8 cellular contexts compared by ENCODE assay signal in genomic region chr17:28335201-28335958, GRCh38. TPM values are rescaled to one million over a fixed set of nuclear protein-coding genes. Genes with fewer than 3 reads are reported as not detected.
DNase-seq lines count a peak whose midpoint lies in the region; ATAC-seq, FAIRE-seq and TF ChIP-seq lines count a peak whose summit lies in the region.

IFT20 (minus strand) TSS chr17:28335472; CDS start chr17:28331985, 3,487 bp downstream.
A gene with protein sequence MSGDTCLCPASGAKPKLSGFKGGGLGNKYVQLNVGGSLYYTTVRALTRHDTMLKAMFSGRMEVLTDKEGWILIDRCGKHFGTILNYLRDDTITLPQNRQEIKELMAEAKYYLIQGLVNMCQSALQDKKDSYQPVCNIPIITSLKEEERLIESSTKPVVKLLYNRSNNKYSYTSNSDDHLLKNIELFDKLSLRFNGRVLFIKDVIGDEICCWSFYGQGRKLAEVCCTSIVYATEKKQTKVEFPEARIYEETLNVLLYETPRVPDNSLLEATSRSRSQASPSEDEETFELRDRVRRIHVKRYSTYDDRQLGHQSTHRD (plus strand): TSS chr17:28335761. CDS start chr17:28339522, 3,761 bp downstream.

- peaks cover 46% of the 10 kb centered on the region for H3K4me1 ChIP-seq in HepG2 (ENCODE audit: insufficient read depth, low read length)

- H3K4me3 ChIP-seq in HepG2 (replicated peaks in 1 of 3; ENCODE audit: insufficient read depth in 1 of 3, low read depth in 2 of 3, low read length in 3 of 3) = peak within 1 kb of the TSS; percentile 92 to 94 (median 93)

- H3K9me3 ChIP-seq in HepG2 (ENCODE audit: low read length) = no peaks in the 10 kb centered on the region

- H3K9me3 Mint-ChIP-seq in activated CD4-positive, alpha-beta memory T cell treated with anti-CD3 and anti-CD28 coated beads for 36 hours = no peaks in the 10 kb centered on the region

- TF ChIP-seq POLR2A in HepG2 (IDR thresholded peaks at IDR 0.05; ENCODE audit: insufficient read depth in 1 of 2, low read depth in 2 of 2, low read length in 2 of 2) = peak; percentile 42 to 87; a peak in 3 of 4 replicates

- peak; percentile 98 for FAIRE-seq in HepG2 (lab: Jason Lieb, UNC)

- DNase-seq in CD1c-positive myeloid dendritic cell (ENCODE audit: extremely low spot score) = peak; percentile 99
- DNase-seq in NCI-H82 treated with DMSO at 0.1 percent for 48 hours (lab: John Stamatoyannopoulos, UW; ENCODE audit: unreplicated experiment) = peak; percentile 100
- DNase-seq in activated CD4-positive, alpha-beta memory T cell treated with anti-CD3 and anti-CD28 coated beads for 36 hours = peak; percentile 99
- DNase-seq in dermis microvascular lymphatic vessel endothelial cell (ENCODE audit: low read depth in 2 of 2) = peak; percentile 100
- DNase-seq in HepG2 (ENCODE audit: low spot score) = peak; percentile 99
- DNase-seq in stimulated activated CD4-positive, alpha-beta T cell treated with anti-CD3 and anti-CD28 coated beads, Interleukin-4, amount 100 ng/mL, for 1 hour = peak; percentile 94

- 0% methylated on average over 4 of the region's 62 CpGs for WGBS in HepG2 (ENCODE audit: low lambda C conversion rate)

- H3K27me3 Mint-ChIP-seq in activated CD4-positive, alpha-beta memory T cell treated with anti-CD3 and anti-CD28 coated beads for 36 hours = no peaks in the 10 kb centered on the region

- CTCF ChIA-PET in activated CD4-positive, alpha-beta memory T cell treated with anti-CD3 and anti-CD28 coated beads for 36 hours (lab: Charles Lee) = interaction anchor here (0.6 to 3.9 kb wide), 12 partner anchors 9 to 106 kb away, joined by 3 to 13 read pairs (median 4); partner anchors contain the start of gene POLDIP2
- CTCF ChIA-PET in HepG2 (lab: Yijun Ruan, JAX; ENCODE audit: low intra/inter-chr PET ratio, low total read pairs) = no interaction called here

- H3K27me3 ChIP-seq in HepG2 (ENCODE audit: control insufficient read depth in 1 of 2, insufficient read depth in 2 of 2, low read length in 2 of 2) = no peaks in the 10 kb centered on the region; a peak in 1 of 5 replicates

- POLR2A ChIA-PET in activated CD4-positive, alpha-beta memory T cell treated with anti-CD3 and anti-CD28 coated beads for 36 hours (lab: Charles Lee) = interaction anchor here (1.1 to 2.3 kb wide), 9 partner anchors 9 to 236 kb away, joined by 4 to 40 read pairs (median 5); partner anchors contain the start of genes PIGS, POLDIP2, SARM1 and TMEM97
- POLR2A ChIA-PET in HepG2 (lab: Yijun Ruan, JAX) = interaction anchor here (1.0 to 2.5 kb wide), 17 partner anchors 9 to 616 kb away, joined by 3 to 68 read pairs (median 7); partner anchors contain the start of genes ALDOC, PHF12, POLDIP2 and SLC46A1

- in situ Hi-C loops in HepG2 (cut with HindIII; ENCODE audit: extremely low pct_ligation_motif_present, low pct_unique_long_range_greater_than_20kb) = no loop called here

- no peaks in the 10 kb centered on the region; the same call in 1 of the 2 replicates for H4K20me1 ChIP-seq in HepG2 (ENCODE audit: insufficient read depth, low read length)

- TF ChIP-seq RAD21 in HepG2 (CRISPR knock-in tag; IDR thresholded peaks at IDR 0.05) = peak; percentile 26; the same call in 1 of the 2 replicates

- H2AFZ ChIP-seq in HepG2 (ENCODE audit: low read length) = no peak within 1 kb of the TSS

- peak within 1 kb of the TSS; percentile 89 for H3K9ac ChIP-seq in HepG2 (ENCODE audit: insufficient read depth, low read depth, low read length)

- ATAC-seq in GM19438 (IDR thresholded peaks at IDR 0.05; ENCODE audit: low read depth, unreplicated experiment) (peak; percentile 93), HG03575 (IDR thresholded peaks at IDR 0.05; ENCODE audit: extremely low read depth, insufficient number of reproducible peaks, low FRiP score, unreplicated experiment) (peak; percentile 77), HepG2 (peak; percentile 97)

- H3K27ac Mint-ChIP-seq in activated CD4-positive, alpha-beta memory T cell treated with anti-CD3 and anti-CD28 coated beads for 36 hours = peak within 1 kb of the TSS; percentile 87

- no TSS peak for BruUV-seq in HepG2 (replicated peaks; lab: Mats Ljungman, UMichigan)

- TF ChIP-seq EP300 in HepG2 (IDR thresholded peaks at IDR 0.05; ENCODE audit: low read depth in 2 of 2, low read length in 2 of 2) = 0 out of 4 replicates have a peak, but pooled peaks of 1 of the 2 experiments have one; percentile 34
- TF ChIP-seq EP300 in HepG2 (CRISPR knock-in tag; IDR thresholded peaks at IDR 0.05; ENCODE audit: borderline replicate concordance) = no peak

- peaks cover 6% of the 10 kb centered on the region for H3K36me3 Mint-ChIP-seq in activated CD4-positive, alpha-beta memory T cell treated with anti-CD3 and anti-CD28 coated beads for 36 hours

- H3K27ac ChIP-seq in HepG2 (ENCODE audit: extremely low read length, insufficient read depth, low read length) = peak within 1 kb of the TSS; percentile 72

- H3K4me2 ChIP-seq in HepG2 (ENCODE audit: low read depth, low read length) = peak within 1 kb of the TSS; percentile 96

- H3K4me3 Mint-ChIP-seq in activated CD4-positive, alpha-beta memory T cell treated with anti-CD3 and anti-CD28 coated beads for 36 hours = peak within 1 kb of the TSS; percentile 94

- H3K79me2 ChIP-seq in HepG2 (ENCODE audit: insufficient read depth, low read length) = peaks cover 55% of the 10 kb centered on the region

- peaks cover 36% of the 10 kb centered on the region for H3K4me1 Mint-ChIP-seq in activated CD4-positive, alpha-beta memory T cell treated with anti-CD3 and anti-CD28 coated beads for 36 hours (ENCODE audit: low read depth)

- intact Hi-C loops in activated CD4-positive, alpha-beta memory T cell treated with anti-CD3 and anti-CD28 coated beads for 36 hours (cut with micrococcal nuclease) = loop anchor here (1.0 kb wide), 5 partner anchors 8 to 617 kb away; partner anchors contain the start of genes POLDIP2, SARM1 and TMEM97
- intact Hi-C loops in HepG2 (cut with micrococcal nuclease; ENCODE audit: unreplicated experiment) = loop anchor here (1.0 kb wide), 1 partner anchor 35 kb away; the partner anchor contains the start of gene VTN

- peaks cover 11 to 18% of the 10 kb centered on the region in 2 experiments; a peak in 4 of 5 replicates for H3K36me3 ChIP-seq in HepG2 (replicated peaks in 1 of 2; ENCODE audit: control insufficient read depth in 1 of 2, insufficient read depth in 2 of 2, low read length in 2 of 2)

- peak; percentile 49 for TF ChIP-seq CTCF in HepG2 (CRISPR knock-in tag; IDR thresholded peaks at IDR 0.05)

RNA-seq across cellular contexts. Expression of gene IFT20, which starts in this region (rescaled TPM):
- 10 to 100 TPM; 20.3 to 20.6 TPM for total RNA-seq in activated CD4-positive, alpha-beta memory T cell treated with anti-CD3 and anti-CD28 coated beads for 36 hours
- 40.3 and 45.2 TPM in 2 replicates for total RNA-seq in dermis microvascular lymphatic vessel endothelial cell
- total RNA-seq in HepG2 (2016; rRNA removed; fragmentation: Illumina TruSeq; extraction: Trizol) = 23.4 and 28.0 TPM in 2 replicates
- total RNA-seq in HepG2 (2016; cell fraction: cytosol; rRNA removed; fragmentation: Illumina TruSeq; extraction: Trizol; ENCODE audit: low read depth) = 49.6 and 59.0 TPM in 2 replicates
- total RNA-seq in HepG2 (2016; cell fraction: insoluble cytoplasmic fraction; rRNA removed; fragmentation: Illumina TruSeq; extraction: Trizol) = 22.8 and 29.8 TPM in 2 replicates
- 51.8 and 54.0 TPM in 2 replicates for total RNA-seq in HepG2 (2016; cell fraction: membrane; rRNA removed; fragmentation: Illumina TruSeq; extraction: Trizol)
- total RNA-seq in HepG2 (2016; cell fraction: nucleus; rRNA removed; fragmentation: Illumina TruSeq; extraction: Trizol) = 22.4 and 24.3 TPM in 2 replicates
- polyA plus RNA-seq in HepG2 (2011; rRNA removed) = 33.9 and 37.8 TPM in 2 replicates
- polyA plus RNA-seq in HepG2 (2011; cell fraction: cytosol; rRNA removed) = 23.5 and 23.7 TPM in 2 replicates
- 39.0 and 42.0 TPM in 2 replicates for polyA plus RNA-seq in HepG2 (2011; cell fraction: nucleus; rRNA removed)
- polyA plus RNA-seq in HepG2 (2012) = 22.5 and 25.6 TPM in 2 replicates
- 50.1 and 61.3 TPM in 2 replicates for polyA plus RNA-seq in HepG2 (2016; cell fraction: cytosol; fragmentation: Illumina TruSeq; extraction: Trizol; ENCODE audit: low read depth)
- 21.7 and 23.6 TPM in 2 replicates for polyA plus RNA-seq in HepG2 (2016; cell fraction: insoluble cytoplasmic fraction; fragmentation: Illumina TruSeq; extraction: Trizol; ENCODE audit: low read depth)
- polyA plus RNA-seq in HepG2 (2016; cell fraction: membrane; fragmentation: Illumina TruSeq; extraction: Trizol; ENCODE audit: low read depth) = 44.5 and 49.9 TPM in 2 replicates
- polyA plus RNA-seq in HepG2 (2016; cell fraction: nucleus; fragmentation: Illumina TruSeq; extraction: Trizol; ENCODE audit: insufficient read depth, low read depth) = 39.5 and 42.9 TPM in 2 replicates
- 13.0 and 13.9 TPM in 2 replicates for polyA minus RNA-seq in HepG2 (2011; rRNA and poly(A)+ RNA removed; ENCODE audit: low replicate concordance)
- polyA minus RNA-seq in HepG2 (2011; cell fraction: cytosol; rRNA and poly(A)+ RNA removed) = 5.7 and 7.1 TPM in 2 replicates
- 14.9 and 18.4 TPM in 2 replicates for polyA minus RNA-seq in HepG2 (2011; cell fraction: nucleus; rRNA and poly(A)+ RNA removed)

RNA-seq across cellular contexts. Expression of the second gene that starts in this region (rescaled TPM):
- 10 to 100 TPM; 24.4 to 27.3 TPM for total RNA-seq in activated CD4-positive, alpha-beta memory T cell treated with anti-CD3 and anti-CD28 coated beads for 36 hours
- total RNA-seq in dermis microvascular lymphatic vessel endothelial cell (71.4 and 108 TPM in 2 replicates), HepG2 (2016; rRNA removed; fragmentation: Illumina TruSeq; extraction: Trizol) (17.5 and 18.7 TPM in 2 replicates)
- total RNA-seq in HepG2 (2016; cell fraction: cytosol; rRNA removed; fragmentation: Illumina TruSeq; extraction: Trizol; ENCODE audit: low read depth) = 3.0 and 3.3 TPM in 2 replicates
- total RNA-seq in HepG2 (2016; cell fraction: insoluble cytoplasmic fraction; rRNA removed; fragmentation: Illumina TruSeq; extraction: Trizol) = 17.6 and 18.0 TPM in 2 replicates
- 10.3 and 13.6 TPM in 2 replicates for total RNA-seq in HepG2 (2016; cell fraction: membrane; rRNA removed; fragmentation: Illumina TruSeq; extraction: Trizol)
- total RNA-seq in HepG2 (2016; cell fraction: nucleus; rRNA removed; fragmentation: Illumina TruSeq; extraction: Trizol) = 10.7 and 12.2 TPM in 2 replicates
- polyA plus RNA-seq in HepG2 (2011; rRNA removed) = 40.6 and 42.8 TPM in 2 replicates
- polyA plus RNA-seq in HepG2 (2011; cell fraction: cytosol; rRNA removed) = 26.7 and 28.6 TPM in 2 replicates
- polyA plus RNA-seq in HepG2 (2011; cell fraction: nucleus; rRNA removed) = 42.5 and 48.1 TPM in 2 replicates
- polyA plus RNA-seq in HepG2 (2012) = 16.3 and 24.4 TPM in 2 replicates
- polyA plus RNA-seq in HepG2 (2016; cell fraction: cytosol; fragmentation: Illumina TruSeq; extraction: Trizol; ENCODE audit: low read depth) = 3.2 and 5.3 TPM in 2 replicates
- polyA plus RNA-seq in HepG2 (2016; cell fraction: insoluble cytoplasmic fraction; fragmentation: Illumina TruSeq; extraction: Trizol; ENCODE audit: low read depth) = 18.4 and 21.2 TPM in 2 replicates
- polyA plus RNA-seq in HepG2 (2016; cell fraction: membrane; fragmentation: Illumina TruSeq; extraction: Trizol; ENCODE audit: low read depth) = 8.2 and 8.8 TPM in 2 replicates
- polyA plus RNA-seq in HepG2 (2016; cell fraction: nucleus; fragmentation: Illumina TruSeq; extraction: Trizol; ENCODE audit: insufficient read depth, low read depth) = 17.9 and 19.3 TPM in 2 replicates
- 67.1 and 165 TPM in 2 replicates for polyA minus RNA-seq in HepG2 (2011; rRNA and poly(A)+ RNA removed; ENCODE audit: low replicate concordance)
- polyA minus RNA-seq in HepG2 (2011; cell fraction: cytosol; rRNA and poly(A)+ RNA removed) = 30.3 and 32.2 TPM in 2 replicates
- 20.6 and 26.7 TPM in 2 replicates for polyA minus RNA-seq in HepG2 (2011; cell fraction: nucleus; rRNA and poly(A)+ RNA removed)

Comparison
In these comparisons a context has a peak if more than half of its experiments do, and no peak if none do; other contexts are left out.
1. Peak in every context shown above with its lines: DNase-seq, ATAC-seq, H3K4me3 ChIP-seq and H3K27ac ChIP-seq.